ENCODE assay signal across 31 cellular contexts in genomic region chr20:62858059-62858458, GRCh38. TPM values are rescaled to one million over a fixed set of nuclear protein-coding genes. Genes with fewer than 3 reads are reported as not detected.
DNase-seq lines count a peak whose midpoint lies in the region; ATAC-seq and TF ChIP-seq lines count a peak whose summit lies in the region.
"Had no signal": no experiment of that assay in that cellular context is flagged by ENCODE, and none has a peak within 500 bp of the region (broad histone marks: within the 10 kb centered on the region; RNA-seq: fewer than 3 reads in every experiment).

No MANE protein-coding gene starts in this region.

- peak overlapping the region; percentile 91 for H3K4me3 ChIP-seq in BLaER1
- H3K4me3 ChIP-seq in OCI-LY3 (ENCODE audit: low read length), result peak overlapping the region; percentile 97
- H3K4me3 ChIP-seq in dorsolateral prefrontal cortex, result peak overlapping the region in 23 of 59 donors; percentile 0 to 50 (median 21)
- H3K4me3 ChIP-seq: A549, esophagus muscularis mucosa, gastrocnemius medialis, ovary, right lobe of liver had no signal

- no peak overlapping the region for H3K27ac Mint-ChIP-seq in neural crest cell (ENCODE audit: unreplicated experiment)
- H3K27ac Mint-ChIP-seq: activated naive CD4-positive, alpha-beta T cell treated with anti-CD3 and anti-CD28 coated beads, Interleukin-2, amount 10 ng/mL, durations not matched to agents 7 days and 5 days had no signal

- ATAC-seq in GM18870 (IDR thresholded peaks at IDR 0.05; ENCODE audit: unreplicated experiment) (no peak), GM18868 (IDR thresholded peaks at IDR 0.05; ENCODE audit: unreplicated experiment) (no peak)
- ATAC-seq: A549; activated T-cell treated with anti-CD3 and anti-CD28 coated beads, Interleukin-2, amount 50 U/mL, for 4 hours; gastrocnemius medialis; PC-3; right lobe of liver had no signal

- H3K4me3 Mint-ChIP-seq in neural crest cell, result peak overlapping the region; percentile 52
- H3K4me3 Mint-ChIP-seq: activated naive CD4-positive, alpha-beta T cell treated with anti-CD3 and anti-CD28 coated beads, Interleukin-2, amount 10 ng/mL, durations not matched to agents 7 days and 5 days; activated T-cell treated with anti-CD3 and anti-CD28 coated beads, Interleukin-2, amount 50 U/mL, for 4 hours had no signal

- H3K36me3 ChIP-seq in BLaER1, result peaks cover 49% of the 10 kb centered on the region
- H3K36me3 ChIP-seq in OCI-LY3 (replicated peaks; ENCODE audit: low read depth, low read length), result peaks cover 67% of the 10 kb centered on the region
- H3K36me3 ChIP-seq: ovary had no signal

- H3K4me1 ChIP-seq in BLaER1, result peaks cover 68% of the 10 kb centered on the region
- peaks cover 73% of the 10 kb centered on the region for H3K4me1 ChIP-seq in OCI-LY3 (ENCODE audit: low read length)

- H4K20me1 ChIP-seq in BLaER1 (peaks cover 73% of the 10 kb centered on the region), OCI-LY3 (ENCODE audit: insufficient read depth, low read length) (peaks cover 17% of the 10 kb centered on the region)

- peaks cover 6% of the 10 kb centered on the region for H3K36me3 Mint-ChIP-seq in neural crest cell (ENCODE audit: low read depth)

- H3K9ac ChIP-seq in BLaER1 (peak overlapping the region; percentile 11; the same call in 1 of the 2 replicates), OCI-LY3 (ENCODE audit: low read length) (peak overlapping the region; percentile 95)
- H3K9ac ChIP-seq: KMS-11 had no signal

- H3K27me3 Mint-ChIP-seq in neural crest cell (ENCODE audit: low read depth), result peaks cover 13% of the 10 kb centered on the region

- intact Hi-C loops in dorsolateral prefrontal cortex (cut with DNase I), result loop anchor here in 1 of 2 donors (10.0 kb wide), 1 partner anchor 63 kb away; the partner anchor contains the start of gene MRGBP

- H3K4me1 Mint-ChIP-seq in neural crest cell, result peaks cover 22% of the 10 kb centered on the region

- H3K9me3 ChIP-seq in BLaER1, result no peaks in the 10 kb centered on the region
- H3K9me3 ChIP-seq in OCI-LY3 (ENCODE audit: insufficient read depth, low read length), result no peaks in the 10 kb centered on the region
- H3K9me3 ChIP-seq: esophagus muscularis mucosa, gastrocnemius medialis, ovary, right lobe of liver had no signal

- H3K27ac ChIP-seq in BLaER1 (peak overlapping the region; percentile 95), OCI-LY3 (ENCODE audit: low read length) (peak overlapping the region; percentile 97), dorsolateral prefrontal cortex (peak overlapping the region in 56 of 59 donors; percentile 5 to 86 (median 72))
- H3K27ac ChIP-seq: A549, C4-2B, esophagus muscularis mucosa, gastrocnemius medialis, KMS-11, ovary, right lobe of liver had no signal

- no peak for TF ChIP-seq CTCF in OCI-LY3 (IDR thresholded peaks at IDR 0.05; ENCODE audit: low read depth, low read length)
- TF ChIP-seq CTCF in dorsolateral prefrontal cortex (IDR thresholded peaks at IDR 0.05 in 54 of 56, conservative IDR thresholded peaks at IDR 0.05 in 2 of 56; ENCODE audit: low read depth in 1 of 56, partially characterized antibody in 56 of 56), result peak in 2 of 56 donors; percentile 29 to 49
- no peak for TF ChIP-seq CTCF in neural crest cell (conservative IDR thresholded peaks at IDR 0.05)

- H3K27me3 ChIP-seq in BLaER1 (peaks cover 17% of the 10 kb centered on the region), OCI-LY3 (ENCODE audit: low read depth, low read length) (no peaks in the 10 kb centered on the region), dorsolateral prefrontal cortex (no peaks in the 10 kb centered on the region)
- H3K27me3 ChIP-seq: esophagus muscularis mucosa, gastrocnemius medialis, ovary, right lobe of liver had no signal

- peaks cover 87% of the 10 kb centered on the region for H3K79me2 ChIP-seq in OCI-LY3 (ENCODE audit: low read length)

- H3K9me3 Mint-ChIP-seq in neural crest cell, result no peaks in the 10 kb centered on the region
- H3K9me3 Mint-ChIP-seq: activated naive CD4-positive, alpha-beta T cell treated with anti-CD3 and anti-CD28 coated beads, Interleukin-2, amount 10 ng/mL, durations not matched to agents 7 days and 5 days; activated T-cell treated with anti-CD3 and anti-CD28 coated beads, Interleukin-2, amount 50 U/mL, for 4 hours had no signal

- DNase-seq in dorsolateral prefrontal cortex, result peak in 9 of 10 donors; percentile 67 to 90 (median 82)
- DNase-seq in neural crest cell (ENCODE audit: low read depth, low spot score), result no peak
- no peak for DNase-seq in NCI-H1417 (lab: John Stamatoyannopoulos, UW)
- DNase-seq in NOMO-1 (lab: John Stamatoyannopoulos, UW; ENCODE audit: unreplicated experiment in 2 of 2), result no peak
- DNase-seq: activated CD4-positive, CD25-positive, alpha-beta regulatory T cell treated with anti-CD3 and anti-CD28 coated beads, Interleukin-2, amount 50 U/mL, for 72 hours; activated naive CD4-positive, alpha-beta T cell treated with anti-CD3 and anti-CD28 coated beads, Interleukin-2, amount 10 ng/mL, durations not matched to agents 7 days and 5 days; activated T-cell treated with anti-CD3 and anti-CD28 coated beads, Interleukin-2, amount 50 U/mL, for 4 hours; cerebellar nuclear complex; effector memory CD4-positive, alpha-beta T cell; gastrocnemius medialis; GDM1; kidney; mammary epithelial cell; MV-4-11; NCI-H1930; NCI-H345; NCI-H82; ovary; PC-3; right lobe of liver; SIG-M5; stimulated activated CD4-positive, alpha-beta T cell treated with anti-CD3 and anti-CD28 coated beads, Interleukin-15, amount 100 ng/mL, for 24 hours had no signal

- H3K4me2 ChIP-seq in BLaER1, result peak overlapping the region; percentile 99
- H3K4me2 ChIP-seq in OCI-LY3 (ENCODE audit: low read length), result peak overlapping the region; percentile 86
- H3K4me2 ChIP-seq: A549, KMS-11 had no signal

- no peak overlapping the region for H2AFZ ChIP-seq in OCI-LY3 (ENCODE audit: low read depth, low read length)

RNA-seq across cellular contexts. Expression of gene TCFL5, which starts 3.6 kb away (rescaled TPM):
- 10 to 100 TPM; 15.1 to 52.2 (median 27.7) TPM for total RNA-seq in dorsolateral prefrontal cortex
- total RNA-seq in neural crest cell, result 17.5 and 17.6 TPM in 2 replicates

RNA-seq across cellular contexts. Expression of gene COL9A3, which starts 41.2 kb away (rescaled TPM):
- total RNA-seq in dorsolateral prefrontal cortex, result 100 to 1,000 TPM in 8 of 120 experiments, 10 to 100 TPM in 112; 15.9 to 126 (median 44.6) TPM
- total RNA-seq in neural crest cell, result 3.8 and 4.6 TPM in 2 replicates
- total RNA-seq: myocyte had no signal

RNA-seq across cellular contexts. Expression of gene OGFR, which starts 53.4 kb away (rescaled TPM):
- total RNA-seq in dorsolateral prefrontal cortex (100 to 1,000 TPM in 1 of 120 experiments, 10 to 100 TPM in 119; 40.5 to 100 (median 61.4) TPM), neural crest cell (36.7 and 38.5 TPM in 2 replicates)

Comparison
In these comparisons a context has a peak if more than half of its experiments do, and no peak if none do; other contexts are left out.
1. DNase-seq: peak in dorsolateral prefrontal cortex (9 of 10); none in neural crest cell (single experiment), NCI-H1417 (0 of 3) and NOMO-1 (0 of 2).
2. Peak in every context shown above with its lines, with median percentiles within 50 percentile points of each other: H3K27ac ChIP-seq.